ENCODE assay signal across 33 cellular contexts in the genomic region with DNA sequence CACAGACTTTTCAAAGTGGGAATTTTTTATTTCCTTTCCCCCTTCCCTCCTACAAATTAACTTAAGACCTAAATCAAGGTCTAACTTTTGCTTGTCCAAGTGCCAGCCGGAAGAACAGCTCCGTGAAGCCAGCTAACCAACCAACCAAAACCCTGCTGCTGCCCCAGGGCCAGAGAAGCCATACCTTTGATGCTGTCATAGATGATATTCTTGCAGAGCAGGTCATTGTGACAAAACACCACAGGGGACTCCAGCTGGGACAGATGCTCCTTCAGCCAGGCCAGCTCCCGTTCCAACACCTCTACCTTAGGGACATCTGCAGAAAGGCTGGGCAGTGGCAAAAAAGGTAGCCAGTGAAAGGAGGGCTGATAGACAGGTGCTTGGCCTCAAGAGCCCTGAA. TPM values are rescaled to one million over a fixed set of nuclear protein-coding genes. Genes with fewer than 3 reads are reported as not detected.
DNase-seq lines count a peak whose midpoint lies in the region; ATAC-seq and TF ChIP-seq lines count a peak whose summit lies in the region.
"Had no signal": no experiment of that assay in that cellular context is flagged by ENCODE, and none has a peak within 500 bp of the region (broad histone marks: within the 10 kb centered on the region; RNA-seq: fewer than 3 reads in every experiment).

No MANE protein-coding gene starts in this region.

- H3K27me3 Mint-ChIP-seq in progenitor cell of endocrine pancreas: no peaks in the 10 kb centered on the region
- H3K27me3 Mint-ChIP-seq: CD4-positive, alpha-beta T cell had no signal

- DNase-seq in NCI-H146 (lab: John Stamatoyannopoulos, UW) (peak; percentile 10), NCI-H146 treated with DMSO at 0.1 percent for 48 hours (lab: John Stamatoyannopoulos, UW; ENCODE audit: unreplicated experiment) (no peak), progenitor cell of endocrine pancreas (ENCODE audit: low spot score, unreplicated experiment) (no peak), H7 (no peak)
- DNase-seq: 8988T; ACHN; AML-193; BE2C; C1 segment of cervical spinal cord; Caco-2; Calu3; CD4-positive, alpha-beta memory T cell; CD4-positive, alpha-beta T cell; CD4-positive, CD25-positive, alpha-beta regulatory T cell; CD8-positive, alpha-beta memory T cell; CD8-positive, alpha-beta T cell; COR-L47; DMS 273 treated with DMSO at 0.1 percent for 48 hours; DMS153; DMS53; DMS79; DMS79 treated with DMSO at 0.1 percent for 48 hours; DND-41; EL had no signal

- H3K4me3 Mint-ChIP-seq in progenitor cell of endocrine pancreas (ENCODE audit: low read depth): no peak overlapping the region
- H3K4me3 Mint-ChIP-seq: B cell; CD14-positive monocyte; CD4-positive, alpha-beta memory T cell; CD4-positive, alpha-beta T cell; CD4-positive, CD25-positive, alpha-beta regulatory T cell; CD8-positive, alpha-beta memory T cell; CD8-positive, alpha-beta T cell had no signal

- no peaks in the 10 kb centered on the region; the same call in 1 of the 2 replicates for H3K27me3 ChIP-seq in H7 (ENCODE audit: control insufficient read depth, insufficient read depth, low read length)
- H3K27me3 ChIP-seq: BE2C; BLaER1; BLaER1 treated with 17β-estradiol and CSF1 and Interleukin-3, amounts not matched to agents 10 nM and 100 nM had no signal

- TF ChIP-seq CTCF in progenitor cell of endocrine pancreas (IDR thresholded peaks at IDR 0.05; ENCODE audit: unreplicated experiment): no peak

- no peak overlapping the region for H3K4me3 ChIP-seq in H7 (ENCODE audit: insufficient read depth, low read depth, low read length)
- H3K4me3 ChIP-seq: A549; BLaER1; BLaER1 treated with 17β-estradiol and CSF1 and Interleukin-3, amounts not matched to agents 10 nM and 100 nM had no signal

- peaks cover 24% of the 10 kb centered on the region for H3K4me1 Mint-ChIP-seq in progenitor cell of endocrine pancreas (ENCODE audit: low read depth)
- H3K4me1 Mint-ChIP-seq: B cell; CD14-positive monocyte; CD4-positive, alpha-beta memory T cell; CD4-positive, CD25-positive, alpha-beta regulatory T cell; CD8-positive, alpha-beta memory T cell had no signal

- H3K36me3 Mint-ChIP-seq in progenitor cell of endocrine pancreas (ENCODE audit: insufficient read depth): peaks cover 12% of the 10 kb centered on the region
- H3K36me3 Mint-ChIP-seq: CD14-positive monocyte had no signal

- ATAC-seq in esophagus mucosa (peak; percentile 22), GM18517 (IDR thresholded peaks at IDR 0.05; ENCODE audit: unreplicated experiment) (no peak)
- ATAC-seq: A549; CD8-positive, alpha-beta T cell had no signal

- H3K27ac Mint-ChIP-seq in progenitor cell of endocrine pancreas: peak overlapping the region; percentile 6
- H3K27ac Mint-ChIP-seq: B cell; CD14-positive monocyte; CD4-positive, alpha-beta memory T cell; CD4-positive, alpha-beta T cell; CD4-positive, CD25-positive, alpha-beta regulatory T cell; CD8-positive, alpha-beta T cell had no signal

- H3K36me3 ChIP-seq in H7 (replicated peaks; ENCODE audit: control insufficient read depth, insufficient read depth, low read length): peaks cover 4% of the 10 kb centered on the region
- H3K36me3 ChIP-seq: BE2C had no signal

- H3K9me3 Mint-ChIP-seq in progenitor cell of endocrine pancreas (ENCODE audit: low read depth): no peaks in the 10 kb centered on the region
- H3K9me3 Mint-ChIP-seq: CD14-positive monocyte; CD4-positive, alpha-beta memory T cell; CD4-positive, alpha-beta T cell; CD8-positive, alpha-beta memory T cell; CD8-positive, alpha-beta T cell had no signal

RNA-seq across cellular contexts. Expression of a gene that starts 10.7 kb away (rescaled TPM):
- 2.8 TPM for total RNA-seq in esophagus mucosa
- 22.6 and 24.5 TPM in 2 replicates for total RNA-seq in progenitor cell of endocrine pancreas
- 44.3 and 57.7 TPM in 2 replicates for total RNA-seq in H7 (2014; rRNA removed; shearing (Covaris generic))

RNA-seq across cellular contexts. Expression of a gene that starts 25.0 kb away (rescaled TPM):
- not detected for total RNA-seq in esophagus mucosa
- not detected in 2 replicates for total RNA-seq in progenitor cell of endocrine pancreas
- total RNA-seq in H7 (2014; rRNA removed; shearing (Covaris generic)): not detected in 2 replicates
- total RNA-seq: A673; B cell; Caco-2; Calu3; CD4-positive, alpha-beta memory T cell; CD4-positive, alpha-beta T cell; CD4-positive, CD25-positive, alpha-beta regulatory T cell; CD8-positive, alpha-beta memory T cell; CD8-positive, alpha-beta T cell; Daoy had no signal

RNA-seq across cellular contexts. Expression of a gene that starts 55.2 kb away (rescaled TPM):
- not detected for total RNA-seq in esophagus mucosa
- total RNA-seq in progenitor cell of endocrine pancreas: not detected in 2 replicates
- total RNA-seq in H7 (2014; rRNA removed; shearing (Covaris generic)): not detected in 2 replicates
- total RNA-seq: A673; B cell; Calu3; CD4-positive, alpha-beta memory T cell; CD4-positive, alpha-beta T cell; CD8-positive, alpha-beta memory T cell; CD8-positive, alpha-beta T cell had no signal
